ENCODE assay signal across 10 cellular contexts in the genomic region with DNA sequence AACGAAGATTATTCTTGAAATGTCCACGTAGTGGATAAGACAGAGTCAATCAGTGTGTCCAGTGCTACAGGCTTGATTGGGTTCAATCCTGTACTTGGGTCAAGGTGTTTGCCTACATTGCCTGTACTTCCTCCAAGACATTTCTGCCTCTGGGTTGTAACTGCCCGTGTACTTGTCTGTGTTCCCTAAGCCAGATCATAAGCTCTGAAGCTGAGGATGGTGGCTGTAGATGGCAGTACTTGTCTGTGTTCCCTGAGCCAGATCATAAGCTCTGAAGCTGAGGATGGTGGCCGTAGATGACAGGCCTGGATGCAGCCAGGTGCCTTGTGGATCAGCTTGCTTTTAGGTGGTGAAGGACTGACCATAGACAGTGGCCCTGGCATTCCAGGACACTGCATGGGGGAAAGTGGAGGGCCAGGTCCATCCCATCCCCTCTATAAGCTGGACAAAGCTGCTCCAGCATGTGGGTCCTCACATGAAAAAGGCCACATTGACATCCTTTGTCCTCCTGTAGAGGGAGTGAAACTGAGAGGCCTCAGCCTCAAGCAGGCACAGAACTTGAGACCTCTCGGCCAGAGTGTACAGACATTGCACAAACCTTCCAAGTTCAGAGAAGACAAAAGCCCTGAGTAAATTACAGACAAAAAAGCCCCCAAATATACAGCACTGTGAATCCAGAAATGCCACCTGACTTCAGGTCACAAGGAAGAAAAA. TPM values are rescaled to one million over a fixed set of nuclear protein-coding genes. Genes with fewer than 3 reads are reported as not detected.
DNase-seq lines count a peak whose midpoint lies in the region; ATAC-seq and TF ChIP-seq lines count a peak whose summit lies in the region.
"Had no signal": no experiment of that assay in that cellular context is flagged by ENCODE, and none has a peak within 500 bp of the region (broad histone marks: within the 10 kb centered on the region; RNA-seq: fewer than 3 reads in every experiment).

No MANE protein-coding gene starts in this region.

- no peaks in the 10 kb centered on the region for H3K27me3 ChIP-seq in PC-9 (ENCODE audit: insufficient read depth, low read depth)
- H3K27me3 ChIP-seq in thymus (ENCODE audit: control insufficient read depth, insufficient read depth), result no peaks in the 10 kb centered on the region

- H3K36me3 ChIP-seq in PC-9 (ENCODE audit: low read depth), result no peaks in the 10 kb centered on the region
- peaks cover 16% of the 10 kb centered on the region for H3K36me3 ChIP-seq in thymus (ENCODE audit: control insufficient read depth, insufficient read depth)

- POLR2A ChIA-PET in PC-9 (lab: Charles Lee; ENCODE audit: unreplicated experiment), result interaction anchor here (0.6 to 0.7 kb wide), 2 partner anchors 80 to 603 kb away, joined by 3 to 4 read pairs; a partner anchor contains a TSS

- H3K4me1 Mint-ChIP-seq in activated naive CD4-positive, alpha-beta T cell treated with anti-CD3 and anti-CD28 coated beads, Interleukin-2, amount 50 U/mL, for 24 hours, result peaks cover 26% of the 10 kb centered on the region

- intact Hi-C loops in PC-9 (cut with micrococcal nuclease; ENCODE audit: unreplicated experiment), result no loop called here

- peak overlapping the region; percentile 96 for H3K4me3 Mint-ChIP-seq in activated naive CD4-positive, alpha-beta T cell treated with anti-CD3 and anti-CD28 coated beads, Interleukin-2, amount 50 U/mL, for 24 hours

- H3K4me1 ChIP-seq in PC-9 (replicated peaks; ENCODE audit: insufficient read depth) (no peaks in the 10 kb centered on the region), thymus (ENCODE audit: control insufficient read depth, insufficient read depth, low read length) (peaks cover 11% of the 10 kb centered on the region)

- no peaks in the 10 kb centered on the region for H3K27me3 Mint-ChIP-seq in activated naive CD4-positive, alpha-beta T cell treated with anti-CD3 and anti-CD28 coated beads, Interleukin-2, amount 50 U/mL, for 24 hours

- no TSS peak for BruUV-seq in PC-9 (replicated peaks; lab: Mats Ljungman, UMichigan)

- H3K9me2 ChIP-seq in PC-9 (ENCODE audit: insufficient read depth), result no peaks in the 10 kb centered on the region

- H3F3A ChIP-seq in PC-9 (ENCODE audit: insufficient read depth, low read depth), result no peaks in the 10 kb centered on the region

- peaks cover 14% of the 10 kb centered on the region for H3K79me2 ChIP-seq in PC-9 (ENCODE audit: low read depth)

- DNase-seq in activated naive CD4-positive, alpha-beta T cell treated with anti-CD3 and anti-CD28 coated beads, Interleukin-2, amount 50 U/mL, for 16 hours, result no peak
- DNase-seq in PC-9, result no peak
- DNase-seq: KG1, NCI-H510A treated with DMSO at 0.1 percent for 48 hours had no signal

- H3K4me3 ChIP-seq in PC-9 (no peak overlapping the region), thymus (ENCODE audit: low read length) (no peak overlapping the region)

- H3K9me3 ChIP-seq in PC-9 (ENCODE audit: insufficient read depth, low read depth) (no peaks in the 10 kb centered on the region), thymus (ENCODE audit: control insufficient read depth) (no peaks in the 10 kb centered on the region)

- CTCF ChIA-PET in PC-9 (lab: Charles Lee), result interaction anchor here (1.2 kb wide), 1 partner anchor 11 kb away, joined by 4 read pairs; no protein-coding TSS in a partner anchor

- H4K20me1 ChIP-seq in PC-9 (ENCODE audit: insufficient read depth), result no peaks in the 10 kb centered on the region

- 93% methylated on average over 5 of the region's 5 CpGs for WGBS in thymus

- TF ChIP-seq CTCF in PC-9 (conservative IDR thresholded peaks at IDR 0.05), result no peak

- ATAC-seq in GM21423 (IDR thresholded peaks at IDR 0.05; ENCODE audit: unreplicated experiment) (no peak), GM19035 (IDR thresholded peaks at IDR 0.05; ENCODE audit: unreplicated experiment) (no peak), GM18858 (IDR thresholded peaks at IDR 0.05; ENCODE audit: unreplicated experiment) (no peak)

- peak overlapping the region; percentile 91; the same call in 1 of the 2 replicates for H3K4me2 ChIP-seq in PC-9

- H3K27ac Mint-ChIP-seq in activated naive CD4-positive, alpha-beta T cell treated with anti-CD3 and anti-CD28 coated beads, Interleukin-2, amount 50 U/mL, for 24 hours, result no peak overlapping the region

- no peak overlapping the region for H3K27ac ChIP-seq in PC-9
- peak overlapping the region; percentile 39 for H3K27ac ChIP-seq in cingulate gyrus (ENCODE audit: low read depth, low read length)
- peak overlapping the region; percentile 42 for H3K27ac ChIP-seq in thymus (ENCODE audit: low read depth)

- H3K36me3 Mint-ChIP-seq in activated naive CD4-positive, alpha-beta T cell treated with anti-CD3 and anti-CD28 coated beads, Interleukin-2, amount 50 U/mL, for 24 hours, result peaks cover 18% of the 10 kb centered on the region

- no peaks in the 10 kb centered on the region for H3K9me3 Mint-ChIP-seq in activated naive CD4-positive, alpha-beta T cell treated with anti-CD3 and anti-CD28 coated beads, Interleukin-2, amount 50 U/mL, for 24 hours

- H2AFZ ChIP-seq in PC-9, result no peak overlapping the region

RNA-seq across cellular contexts. Expression of a gene that starts 2.0 kb away (rescaled TPM):
- total RNA-seq in PC-9 (2021), result 50.3 and 55.3 TPM in 2 replicates
- polyA plus RNA-seq in thymus, result 62.9 TPM

RNA-seq across cellular contexts. Expression of a gene that starts 14.8 kb away (rescaled TPM):
- total RNA-seq in PC-9 (2021), result not detected in 2 replicates
- 0.05 TPM for polyA plus RNA-seq in thymus

RNA-seq across cellular contexts. Expression of a gene that starts 37.9 kb away (rescaled TPM):
- 55.8 and 57.7 TPM in 2 replicates for total RNA-seq in PC-9 (2021)
- polyA plus RNA-seq in thymus, result 52.2 TPM

RNA-seq across cellular contexts. Expression of a gene that starts 49.4 kb away (rescaled TPM):
- total RNA-seq in PC-9 (2021), result 142 and 177 TPM in 2 replicates
- polyA plus RNA-seq in thymus, result 155 TPM
